Comparison of ENCODE assay signal across 24 cellular contexts in the genomic region with DNA sequence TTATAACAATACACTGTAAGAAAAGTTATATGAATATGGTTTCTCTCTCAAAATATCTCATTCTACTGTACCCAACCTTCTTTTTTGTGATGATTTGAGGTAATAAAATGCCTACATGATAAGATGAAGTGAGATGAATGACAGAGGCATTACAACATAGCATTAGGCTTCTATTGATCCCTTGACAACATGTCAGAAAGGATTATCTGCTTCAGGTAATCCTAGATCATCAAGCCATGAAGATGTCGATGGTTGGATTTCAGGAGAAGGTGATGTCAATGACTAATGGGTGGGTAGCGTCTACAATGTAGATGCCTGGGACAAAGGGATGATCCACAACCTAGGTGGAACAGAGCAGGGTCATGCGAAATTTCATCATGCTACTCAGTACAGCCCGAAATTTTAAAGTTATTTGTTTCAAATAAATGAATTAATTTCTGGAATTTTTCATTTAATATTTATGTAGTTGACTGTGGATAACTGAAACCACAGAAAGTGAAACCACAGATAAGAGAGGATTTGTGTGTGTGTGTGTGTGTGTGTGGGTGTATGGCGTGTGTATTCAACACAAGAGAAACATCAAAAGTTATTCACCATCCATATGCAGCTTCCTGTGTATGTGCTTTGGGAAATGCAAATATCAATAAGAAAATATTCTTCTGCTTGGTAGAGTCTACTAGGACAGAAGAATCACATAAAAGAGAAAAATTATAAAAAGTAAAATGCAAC.
"Had no signal": no experiment of that assay in that cellular context is flagged by ENCODE, and none has a peak within 500 bp of the region (broad histone marks: within the 10 kb centered on the region; RNA-seq: fewer than 3 reads in every experiment).

No MANE protein-coding gene starts in this region.

- H3K27me3 ChIP-seq: cardiac muscle cell, gastroesophageal sphincter, heart left ventricle, neutrophil, pancreas, thyroid gland had no signal

- H3K27ac ChIP-seq: cardiac muscle cell, gastroesophageal sphincter, heart left ventricle, lower lobe of right lung, neutrophil, pancreas, psoas muscle, thyroid gland had no signal

- H3K4me1 ChIP-seq: gastroesophageal sphincter, lower lobe of right lung, pancreas, psoas muscle, thyroid gland had no signal

- ATAC-seq: activated CD4-positive, alpha-beta T cell treated with anti-CD3 and anti-CD28 coated beads for 36 hours; activated T-cell treated with anti-CD3 and anti-CD28 coated beads, Interleukin-2, amount 50 U/mL, for 4 hours; gastroesophageal sphincter; heart left ventricle; lower lobe of right lung; naive thymus-derived CD4-positive, alpha-beta T cell; pancreas; psoas muscle; right cardiac atrium had no signal

- H3K9me3 ChIP-seq: gastroesophageal sphincter, heart left ventricle, lower lobe of right lung, neutrophil, pancreas, psoas muscle, thyroid gland had no signal

- H3K4me3 ChIP-seq: cardiac muscle cell, gastroesophageal sphincter, heart left ventricle, lower lobe of right lung, pancreas, psoas muscle, thyroid gland had no signal

- DNase-seq: activated B cell treated with CpG ODN at 0.5 μM for 24 hours; activated CD4-positive, alpha-beta T cell treated with anti-CD3 and anti-CD28 coated beads for 36 hours; activated CD4-positive, alpha-beta T cell treated with anti-CD3 and anti-CD28 coated beads, Interleukin-2, amount 50 U/mL, for 48 hours; activated CD8-positive, alpha-beta memory T cell treated with anti-CD3 and anti-CD28 coated beads, Interleukin-2, amount 50 U/mL, for 48 hours; activated naive CD4-positive, alpha-beta T cell treated with Interleukin-2 at 50 U/mL for 16 hours; activated naive CD8-positive, alpha-beta T cell treated with anti-CD3 and anti-CD28 coated beads for 36 hours; activated T-cell treated with anti-CD3 and anti-CD28 coated beads, Interleukin-2, amount 50 U/mL, for 4 hours; amniotic stem cell; effector CD4-positive, alpha-beta T cell; heart left ventricle; kidney; lower lobe of right lung; naive thymus-derived CD4-positive, alpha-beta T cell; pancreas; psoas muscle; right cardiac atrium; stimulated activated CD4-positive, alpha-beta T cell treated with anti-CD3 and anti-CD28 coated beads, Interleukin-1b, Interleukin-23, amount 100 ng/mL, for 48 hours; substantia nigra; T-helper 1 cell; T-helper 9 cell; thyroid gland had no signal

- H3K36me3 ChIP-seq: cardiac muscle cell, gastroesophageal sphincter, heart left ventricle, lower lobe of right lung, neutrophil, pancreas, thyroid gland had no signal

- FAIRE-seq: kidney, pancreas had no signal
